8 cellular contexts compared by ENCODE assay signal in the genomic region with DNA sequence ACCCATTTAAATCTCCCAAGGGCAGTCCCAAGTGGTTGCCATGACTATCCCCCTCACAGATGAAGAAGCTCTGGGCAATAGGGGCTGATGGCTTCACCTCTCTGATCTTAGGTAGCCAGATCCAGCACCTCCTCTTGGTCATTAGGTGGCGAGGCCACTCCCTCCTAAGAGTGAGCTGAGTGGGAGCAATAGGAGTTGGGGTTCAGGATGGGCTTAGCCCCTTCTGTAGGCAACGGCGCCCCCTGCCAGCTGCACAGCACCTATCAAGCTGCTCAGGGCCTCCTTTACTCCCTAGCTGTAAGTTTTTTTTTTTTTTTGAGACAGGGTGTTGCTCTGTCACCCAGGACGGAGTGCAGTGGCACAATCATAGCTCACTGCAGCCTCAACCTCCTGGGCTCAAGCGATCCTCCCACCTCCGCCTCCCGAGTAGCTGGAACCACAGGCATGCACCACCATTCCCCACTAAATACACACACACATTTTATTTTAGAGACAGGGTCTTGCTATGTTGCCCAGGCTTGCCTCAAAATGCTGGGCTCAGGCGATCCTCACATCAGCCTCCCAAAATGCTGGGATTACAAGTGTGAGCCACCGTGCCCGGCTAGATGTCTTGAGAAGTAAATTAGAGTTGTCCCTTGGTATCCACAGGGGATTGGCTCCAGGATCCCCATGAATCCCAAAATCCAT. TPM values are rescaled to one million over a fixed set of nuclear protein-coding genes. Genes with fewer than 3 reads are reported as not detected.
DNase-seq lines count a peak whose midpoint lies in the region; ATAC-seq and TF ChIP-seq lines count a peak whose summit lies in the region.

No MANE protein-coding gene starts in this region.

- intact Hi-C loops in right cardiac atrium (cut with DNase I) = no loop called here

- POLR2A ChIA-PET in activated CD4-positive, alpha-beta T cell treated with anti-CD3 and anti-CD28 coated beads, Interleukin-2, amount 10 ng/mL, durations not matched to agents 7 days and 5 days (lab: Charles Lee) = no interaction called here

- H3K27ac Mint-ChIP-seq in activated CD4-positive, alpha-beta T cell treated with anti-CD3 and anti-CD28 coated beads, Interleukin-2, amount 10 ng/mL, durations not matched to agents 7 days and 5 days = no peak overlapping the region

- H3K36me3 ChIP-seq in H7 (replicated peaks; ENCODE audit: control insufficient read depth, insufficient read depth, low read length) = no peaks in the 10 kb centered on the region; the same call in 1 of the 2 replicates

- H3K4me3 ChIP-seq in H7 (ENCODE audit: insufficient read depth, low read depth, low read length) (no peak overlapping the region), right cardiac atrium (ENCODE audit: low read length) (no peak overlapping the region)

- H3K9me3 ChIP-seq in right cardiac atrium (ENCODE audit: control insufficient read depth, low read length) = no peaks in the 10 kb centered on the region

- CTCF ChIA-PET in activated CD4-positive, alpha-beta T cell treated with anti-CD3 and anti-CD28 coated beads, Interleukin-2, amount 10 ng/mL, durations not matched to agents 7 days and 5 days (lab: Charles Lee) = interaction anchor here (0.5 to 2.5 kb wide), 19 partner anchors 10 to 332 kb away, joined by 3 to 12 read pairs (median 4); a partner anchor contains a TSS

- no peak overlapping the region for H3K4me3 Mint-ChIP-seq in activated CD4-positive, alpha-beta T cell treated with anti-CD3 and anti-CD28 coated beads, Interleukin-2, amount 10 ng/mL, durations not matched to agents 7 days and 5 days

- peaks cover 9% of the 10 kb centered on the region for H3K4me1 ChIP-seq in right cardiac atrium (ENCODE audit: control insufficient read depth, insufficient read depth, low read length)

- no peak for DNase-seq in AG09319 (ENCODE audit: extremely low read depth, low read depth)
- peak; percentile 79 for DNase-seq in H7
- peak; percentile 45 for DNase-seq in activated CD4-positive, alpha-beta T cell treated with anti-CD3 and anti-CD28 coated beads, Interleukin-2, amount 10 ng/mL, durations not matched to agents 7 days and 5 days
- peak in 1 of 3 donors; percentile 77 for DNase-seq in right cardiac atrium
- DNase-seq in cerebellar cortex (ENCODE audit: low spot score) = no peak
- no peak for DNase-seq in NOMO-1 (lab: John Stamatoyannopoulos, UW; ENCODE audit: unreplicated experiment in 2 of 2)
- no peak for DNase-seq in AG08395 (ENCODE audit: low spot score)

- peaks cover 30% of the 10 kb centered on the region for H3K27me3 ChIP-seq in H7 (ENCODE audit: control insufficient read depth, insufficient read depth, low read length)
- no peaks in the 10 kb centered on the region for H3K27me3 ChIP-seq in right cardiac atrium (ENCODE audit: control insufficient read depth, insufficient read depth)

- no peaks in the 10 kb centered on the region for H3K9me3 Mint-ChIP-seq in activated CD4-positive, alpha-beta T cell treated with anti-CD3 and anti-CD28 coated beads, Interleukin-2, amount 10 ng/mL, durations not matched to agents 7 days and 5 days

- H3K4me1 Mint-ChIP-seq in activated CD4-positive, alpha-beta T cell treated with anti-CD3 and anti-CD28 coated beads, Interleukin-2, amount 10 ng/mL, durations not matched to agents 7 days and 5 days = peaks cover 43% of the 10 kb centered on the region

- H3K27me3 Mint-ChIP-seq in activated CD4-positive, alpha-beta T cell treated with anti-CD3 and anti-CD28 coated beads, Interleukin-2, amount 10 ng/mL, durations not matched to agents 7 days and 5 days = peaks cover 20% of the 10 kb centered on the region

- ATAC-seq in right cardiac atrium = no peak
- no peak for ATAC-seq in GM19023 (IDR thresholded peaks at IDR 0.05; ENCODE audit: unreplicated experiment)

- peak; percentile 46 for TF ChIP-seq CTCF in AG09319 (IDR thresholded peaks at IDR 0.05; ENCODE audit: low read depth, low read length)

- WGBS in right cardiac atrium = 75% methylated on average over 10 of the region's 10 CpGs

- H3K27ac ChIP-seq in right cardiac atrium (ENCODE audit: low read length) = peak overlapping the region; percentile 55

- peaks cover 20% of the 10 kb centered on the region for H3K36me3 Mint-ChIP-seq in activated CD4-positive, alpha-beta T cell treated with anti-CD3 and anti-CD28 coated beads, Interleukin-2, amount 10 ng/mL, durations not matched to agents 7 days and 5 days (ENCODE audit: low read depth)

RNA-seq across cellular contexts. Expression of a gene that starts 3.5 kb away (rescaled TPM):
- total RNA-seq in H7 (2014; rRNA removed; shearing (Covaris generic)) = 0.10 TPM in 1 of 2 replicates, not detected in the other
- under 1 TPM; 0.20 to 0.23 TPM for total RNA-seq in activated CD4-positive, alpha-beta T cell treated with anti-CD3 and anti-CD28 coated beads, Interleukin-2, amount 10 ng/mL, durations not matched to agents 7 days and 5 days
- total RNA-seq in right cardiac atrium = 100 to 1,000 TPM; 135 to 299 (median 142) TPM
- 375 TPM for polyA plus RNA-seq in right cardiac atrium

RNA-seq across cellular contexts. Expression of a gene that starts 5.4 kb away (rescaled TPM):
- 91.1 TPM in 2 replicates for total RNA-seq in H7 (2014; rRNA removed; shearing (Covaris generic))
- 100 to 1,000 TPM in 1 of 2 experiments, 10 to 100 TPM in 1; 95.2 to 112 TPM for total RNA-seq in activated CD4-positive, alpha-beta T cell treated with anti-CD3 and anti-CD28 coated beads, Interleukin-2, amount 10 ng/mL, durations not matched to agents 7 days and 5 days
- total RNA-seq in right cardiac atrium = 100 to 1,000 TPM in 2 of 4 donors, 10 to 100 TPM in 2; 82.8 to 104 (median 100) TPM
- 239 TPM for polyA plus RNA-seq in right cardiac atrium

RNA-seq across cellular contexts. Expression of a gene that starts 6.5 kb away (rescaled TPM):
- total RNA-seq in H7 (2014; rRNA removed; shearing (Covaris generic)) = 8.3 and 13.0 TPM in 2 replicates
- 10 to 100 TPM; 31.5 to 34.9 TPM for total RNA-seq in activated CD4-positive, alpha-beta T cell treated with anti-CD3 and anti-CD28 coated beads, Interleukin-2, amount 10 ng/mL, durations not matched to agents 7 days and 5 days
- total RNA-seq in right cardiac atrium = 10 to 100 TPM; 32.4 to 47.6 (median 37.1) TPM
- 46.1 TPM for polyA plus RNA-seq in right cardiac atrium

RNA-seq across cellular contexts. Expression of a gene that starts 10.2 kb away (rescaled TPM):
- total RNA-seq in H7 (2014; rRNA removed; shearing (Covaris generic)) = not detected in 2 replicates
- not detected for total RNA-seq in activated CD4-positive, alpha-beta T cell treated with anti-CD3 and anti-CD28 coated beads, Interleukin-2, amount 10 ng/mL, durations not matched to agents 7 days and 5 days
- total RNA-seq in right cardiac atrium = under 1 TPM; 0.38 to 0.97 (median 0.65) TPM
- 0.50 TPM for polyA plus RNA-seq in right cardiac atrium

RNA-seq across cellular contexts. Expression of a gene that starts 32.2 kb away (rescaled TPM):
- 0.31 and 0.44 TPM in 2 replicates for total RNA-seq in H7 (2014; rRNA removed; shearing (Covaris generic))
- total RNA-seq in activated CD4-positive, alpha-beta T cell treated with anti-CD3 and anti-CD28 coated beads, Interleukin-2, amount 10 ng/mL, durations not matched to agents 7 days and 5 days = 1 to 10 TPM; 5.9 to 6.4 TPM
- total RNA-seq in right cardiac atrium = 1 to 10 TPM in 2 of 4 donors, under 1 TPM in 2; 0.88 to 1.3 (median 0.98) TPM
- 0.48 TPM for polyA plus RNA-seq in right cardiac atrium

Comparison
In these comparisons a context has a peak if more than half of its experiments do, and no peak if none do; other contexts are left out.
1. DNase-seq: peak in H7 (single experiment) and activated CD4-positive, alpha-beta T cell treated with anti-CD3 and anti-CD28 coated beads, Interleukin-2, amount 10 ng/mL, durations not matched to agents 7 days and 5 days (single experiment); none in AG09319 (single experiment), cerebellar cortex (single experiment), NOMO-1 (0 of 2) and AG08395 (single experiment).
2. RNA of a gene that starts 3.5 kb away (total RNA-seq): 135 to 299 TPM in right cardiac atrium; 0.20 to 0.23 TPM in activated CD4-positive, alpha-beta T cell treated with anti-CD3 and anti-CD28 coated beads, Interleukin-2, amount 10 ng/mL, durations not matched to agents 7 days and 5 days and 0.10 TPM in H7; every median in the first group is over 100 times any median in the second.